Comparison of ENCODE assay signal across 21 cellular contexts in the genomic region with DNA sequence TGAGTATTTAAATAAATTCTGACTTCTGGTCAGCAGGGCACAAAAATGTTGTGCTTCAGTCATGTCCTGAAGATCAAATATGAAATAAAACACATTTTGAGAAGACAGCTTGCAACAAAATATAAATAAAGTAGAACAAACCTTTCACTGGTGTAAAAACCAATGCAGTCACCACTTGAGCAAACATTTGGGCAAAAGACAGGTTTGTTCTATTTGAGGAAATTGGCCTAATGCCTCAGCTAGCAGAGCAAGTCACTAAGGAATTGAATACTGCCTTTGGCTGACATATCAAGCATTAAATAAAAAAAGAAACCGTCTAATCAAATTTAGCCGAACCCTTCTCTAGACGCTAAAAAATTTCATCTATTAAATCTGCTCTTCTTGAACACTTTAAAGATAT.
"Had no signal": no experiment of that assay in that cellular context is flagged by ENCODE, and none has a peak within 500 bp of the region (broad histone marks: within the 10 kb centered on the region; RNA-seq: fewer than 3 reads in every experiment).

No MANE protein-coding gene starts in this region.

- H3K27ac ChIP-seq: dorsolateral prefrontal cortex, neutrophil, pancreas, right atrium auricular region, stomach, thyroid gland, vagina had no signal

- ATAC-seq: left lobe of liver; mucosa of descending colon; natural killer cell treated with Interleukin-12 subunit alpha and Interleukin-12 subunit beta and Interleukin-15 and Interleukin-18, amount 100 ng/mL, for 72 hours; pancreas; sciatic nerve; stimulated activated effector memory CD8-positive, alpha-beta T cell treated with anti-CD3 and anti-CD28 coated beads, Interleukin-12 subunit alpha, Interleukin-12 subunit beta, amount 100 ng/mL, for 72 hours had no signal

- DNase-seq: dorsolateral prefrontal cortex; effector CD4-positive, alpha-beta T cell; kidney; mesenchymal stem cell; mucosa of descending colon; naive B cell; pancreas; stimulated activated CD4-positive, alpha-beta T cell treated with anti-CD3 and anti-CD28 coated beads, Interleukin-12 subunit alpha, Interleukin-12 subunit beta, amount 100 ng/mL, for 4 hours; stimulated activated CD4-positive, alpha-beta T cell treated with anti-CD3 and anti-CD28 coated beads, Interleukin-1b, Interleukin-23, amount 100 ng/mL, for 48 hours; stimulated activated CD4-positive, alpha-beta T cell treated with anti-CD3 and anti-CD28 coated beads, Interleukin-4, amount 100 ng/mL, for 1 hour; stimulated activated naive CD4-positive, alpha-beta T cell treated with Interleukin-2 at 50 U/mL for 16 hours; stomach; thyroid gland; trophoblast cell had no signal
